ENCODE assay signal across 15 cellular contexts in the genomic region with DNA sequence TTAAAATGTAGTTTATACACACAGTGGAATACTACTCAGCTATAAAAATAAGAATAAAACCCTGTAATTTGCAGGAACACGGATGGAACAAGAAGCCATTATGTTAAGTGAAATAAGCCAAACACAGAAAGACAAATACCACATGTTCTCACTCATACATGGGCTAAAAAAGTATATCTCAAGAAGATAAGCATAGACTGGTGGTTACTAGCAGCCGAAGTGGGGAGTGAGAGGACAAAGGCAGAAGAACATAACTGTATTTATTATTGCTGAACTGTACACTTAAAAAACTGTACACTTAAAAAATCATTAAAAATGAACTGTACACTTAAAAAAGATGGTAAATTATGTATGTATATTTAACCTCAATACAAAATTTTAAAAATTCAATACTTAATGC.
"Had no signal": no experiment of that assay in that cellular context is flagged by ENCODE, and none has a peak within 500 bp of the region (broad histone marks: within the 10 kb centered on the region; RNA-seq: fewer than 3 reads in every experiment).

No MANE protein-coding gene starts in this region.

- H3K4me3 Mint-ChIP-seq: neural crest cell had no signal

- H3K36me3 ChIP-seq: esophagus squamous epithelium, ovary, right atrium auricular region, sigmoid colon had no signal

- H3K27ac ChIP-seq: epithelial cell of prostate, esophagus squamous epithelium, foreskin keratinocyte, ovary, right atrium auricular region, sigmoid colon, skin epidermis had no signal

- H3K27me3 ChIP-seq: esophagus squamous epithelium, foreskin keratinocyte, ovary, right atrium auricular region, sigmoid colon had no signal

- H3K27ac Mint-ChIP-seq: naive thymus-derived CD8-positive, alpha-beta T cell had no signal

- H3K4me3 ChIP-seq: esophagus squamous epithelium, ovary, right atrium auricular region, sigmoid colon, skin epidermis had no signal

- H3K27me3 Mint-ChIP-seq: naive thymus-derived CD8-positive, alpha-beta T cell had no signal

- DNase-seq: effector memory CD4-positive, alpha-beta T cell; esophagus squamous epithelium; foreskin keratinocyte; left colon; mammary epithelial cell; naive thymus-derived CD8-positive, alpha-beta T cell; ovary; sigmoid colon; stimulated activated CD4-positive, alpha-beta T cell treated with anti-CD3 and anti-CD28 coated beads, Interleukin-2, amount 100 ng/mL, for 48 hours; stimulated activated naive CD4-positive, alpha-beta T cell treated with Interleukin-2 at 50 U/mL for 16 hours; trophoblast cell had no signal

- H3K9me3 ChIP-seq: esophagus squamous epithelium, ovary, right atrium auricular region, sigmoid colon had no signal
